1 cellular context compared by ENCODE assay signal in the genomic region with DNA sequence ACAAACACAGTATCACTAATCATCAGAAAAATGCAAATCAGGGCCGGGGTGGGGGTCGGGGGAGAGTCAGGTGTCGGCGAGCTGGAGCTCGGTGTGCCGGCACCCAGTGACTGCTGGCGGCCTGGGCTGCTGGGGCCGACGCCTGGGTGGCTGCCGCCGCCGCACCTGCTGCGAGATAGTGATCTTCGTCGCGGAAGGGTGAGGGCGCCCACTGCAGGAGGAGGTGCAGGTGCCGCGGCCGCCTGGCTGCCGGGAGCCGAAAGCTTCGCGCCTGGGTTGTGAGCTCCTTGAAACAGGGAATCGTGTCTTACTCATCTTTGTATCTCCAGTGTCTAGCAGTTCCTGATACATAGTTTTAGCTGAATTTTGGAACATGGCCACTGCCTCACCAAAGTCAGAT.
TF ChIP-seq lines count a peak whose summit lies in the region.

No MANE protein-coding gene starts in this region.

TF ChIP-seq in H1, 55 proteins besides CTCF, POLR2A, EP300 and RAD21 (continued from another document):
- no peak for TF ChIP-seq BCL11A (IDR thresholded peaks at IDR 0.05; ENCODE audit: low read depth in 2 of 2, low read length in 2 of 2)
